9 cellular contexts compared by ENCODE assay signal in the genomic region with DNA sequence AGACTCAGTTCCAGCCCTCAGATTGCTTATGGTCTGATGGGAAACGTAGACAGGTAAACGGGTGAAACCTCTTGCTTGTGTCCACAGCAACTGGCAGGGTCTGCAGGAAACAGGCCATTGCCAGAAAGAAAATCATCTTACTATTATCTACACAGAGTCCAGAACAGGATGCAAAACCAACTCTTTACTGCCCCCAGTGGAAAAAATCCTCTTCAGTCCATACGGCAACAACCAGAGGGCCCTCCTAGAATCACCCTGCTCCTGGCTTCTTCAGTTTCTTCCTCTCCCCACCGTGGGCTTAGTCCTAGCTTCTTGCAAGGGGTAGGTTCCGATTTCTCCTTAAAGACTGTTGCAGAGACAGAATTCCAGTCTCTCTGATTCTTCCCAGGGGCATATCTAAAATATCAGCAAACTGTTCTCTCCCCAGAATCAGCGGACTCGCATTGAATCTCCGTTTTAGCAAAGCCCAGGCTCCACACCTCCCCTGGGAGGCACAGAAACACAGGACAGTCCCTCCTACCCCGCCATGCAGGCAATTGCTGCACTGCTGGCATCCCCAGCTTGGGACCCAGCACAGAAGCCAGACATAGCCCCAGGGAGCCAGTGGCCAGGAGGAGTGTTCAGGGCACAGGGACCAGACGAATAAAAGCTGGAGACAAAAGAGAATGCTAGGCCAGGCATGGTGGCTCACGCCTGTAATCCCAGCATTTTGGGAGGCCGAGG. TPM values are rescaled to one million over a fixed set of nuclear protein-coding genes. Genes with fewer than 3 reads are reported as not detected.
DNase-seq lines count a peak whose midpoint lies in the region; ATAC-seq and TF ChIP-seq lines count a peak whose summit lies in the region.
"Had no signal": no experiment of that assay in that cellular context is flagged by ENCODE, and none has a peak within 500 bp of the region (broad histone marks: within the 10 kb centered on the region; RNA-seq: fewer than 3 reads in every experiment).

No MANE protein-coding gene starts in this region.

- CTCF ChIA-PET in activated CD8-positive, alpha-beta T cell treated with anti-CD3 and anti-CD28 coated beads for 36 hours (lab: Charles Lee), result interaction anchor here (0.9 to 1.2 kb wide), 2 partner anchors 18 to 309 kb away, joined by 3 read pairs; no protein-coding TSS in a partner anchor
- CTCF ChIA-PET in CD8-positive, alpha-beta memory T cell (lab: Charles Lee), result no interaction called here

- DNase-seq in NCI-H1436 (lab: John Stamatoyannopoulos, UW), result peak; percentile 31
- DNase-seq in NCI-H1436 treated with DMSO at 0.1 percent for 48 hours (lab: John Stamatoyannopoulos, UW), result no peak
- peak; percentile 60 for DNase-seq in GM23248
- peak; percentile 5 for DNase-seq in activated CD8-positive, alpha-beta T cell treated with anti-CD3 and anti-CD28 coated beads for 36 hours
- DNase-seq in hepatic stellate cell (ENCODE audit: low spot score), result peak; percentile 63
- DNase-seq in superior temporal gyrus (ENCODE audit: extremely low spot score), result peak; percentile 64
- DNase-seq in CD8-positive, alpha-beta memory T cell, result no peak

- H3K27ac Mint-ChIP-seq in activated CD8-positive, alpha-beta T cell treated with anti-CD3 and anti-CD28 coated beads for 36 hours, result no peak overlapping the region
- no peak overlapping the region for H3K27ac Mint-ChIP-seq in CD8-positive, alpha-beta memory T cell

- H2AFZ ChIP-seq in GM23248 (no peak overlapping the region), Loucy (ENCODE audit: low read length) (no peak overlapping the region)

- POLR2A ChIA-PET in activated CD8-positive, alpha-beta T cell treated with anti-CD3 and anti-CD28 coated beads for 36 hours (lab: Charles Lee), result no interaction called here
- POLR2A ChIA-PET in CD8-positive, alpha-beta memory T cell (lab: Charles Lee), result no interaction called here

- H3K79me2 ChIP-seq in GM23248 (ENCODE audit: insufficient read depth), result no peaks in the 10 kb centered on the region
- H3K79me2 ChIP-seq in Loucy (ENCODE audit: insufficient read depth, low read length), result no peaks in the 10 kb centered on the region

- H3K36me3 Mint-ChIP-seq in activated CD8-positive, alpha-beta T cell treated with anti-CD3 and anti-CD28 coated beads for 36 hours (ENCODE audit: low read depth), result no peaks in the 10 kb centered on the region
- H3K36me3 Mint-ChIP-seq in CD8-positive, alpha-beta memory T cell, result no peaks in the 10 kb centered on the region

- H3K9me3 ChIP-seq in GM23248 (ENCODE audit: low read depth), result no peaks in the 10 kb centered on the region
- H3K9me3 ChIP-seq in Loucy (ENCODE audit: insufficient read depth, low read depth, low read length), result no peaks in the 10 kb centered on the region
- no peaks in the 10 kb centered on the region for H3K9me3 ChIP-seq in CD8-positive, alpha-beta memory T cell (ENCODE audit: low read length)

- in situ Hi-C loops in GM23248 (cut with MboI), result no loop called here

- H3K27me3 ChIP-seq in GM23248 (replicated peaks; ENCODE audit: insufficient read depth) (no peaks in the 10 kb centered on the region), Loucy (ENCODE audit: insufficient read depth, low read length, poor library complexity, severe bottlenecking) (no peaks in the 10 kb centered on the region)
- H3K27me3 ChIP-seq in CD8-positive, alpha-beta memory T cell (ENCODE audit: insufficient read depth, low read length, poor library complexity, severe bottlenecking), result no peaks in the 10 kb centered on the region
- H3K27me3 ChIP-seq: BLaER1 treated with 17β-estradiol and CSF1 and Interleukin-3, amounts not matched to agents 10 nM and 100 nM had no signal

- H3K9ac ChIP-seq in GM23248, result no peak overlapping the region
- H3K9ac ChIP-seq in Loucy (ENCODE audit: low read depth, low read length, poor library complexity, severe bottlenecking), result no peak overlapping the region
- H3K9ac ChIP-seq: BLaER1 treated with 17β-estradiol and CSF1 and Interleukin-3, amounts not matched to agents 10 nM and 100 nM had no signal

- H3K36me3 ChIP-seq in GM23248 (ENCODE audit: low read depth) (no peaks in the 10 kb centered on the region), Loucy (ENCODE audit: insufficient read depth, low read length) (no peaks in the 10 kb centered on the region)
- no peaks in the 10 kb centered on the region for H3K36me3 ChIP-seq in CD8-positive, alpha-beta memory T cell (ENCODE audit: insufficient read depth, low read length)
- H3K36me3 ChIP-seq: BLaER1 treated with 17β-estradiol and CSF1 and Interleukin-3, amounts not matched to agents 10 nM and 100 nM had no signal

- peaks cover 4% of the 10 kb centered on the region for H3K27me3 Mint-ChIP-seq in activated CD8-positive, alpha-beta T cell treated with anti-CD3 and anti-CD28 coated beads for 36 hours
- peaks cover 6 to 31% of the 10 kb centered on the region in 2 donors for H3K27me3 Mint-ChIP-seq in CD8-positive, alpha-beta memory T cell

- intact Hi-C loops in activated CD8-positive, alpha-beta T cell treated with anti-CD3 and anti-CD28 coated beads for 36 hours (cut with micrococcal nuclease), result no loop called here

- 78 to 80% methylated on average over 12 of the region's 12 CpGs for WGBS in GM23248 (ENCODE audit: low coverage in 1 of 2, low lambda C conversion rate in 2 of 2, missing lambda C conversion rate in 2 of 2), 2 experiments

- H3K4me3 Mint-ChIP-seq in activated CD8-positive, alpha-beta T cell treated with anti-CD3 and anti-CD28 coated beads for 36 hours, result no peak overlapping the region
- no peak overlapping the region for H3K4me3 Mint-ChIP-seq in CD8-positive, alpha-beta memory T cell

- H3K4me3 ChIP-seq in GM23248 (no peak overlapping the region), Loucy (ENCODE audit: low read length, poor library complexity, severe bottlenecking) (no peak overlapping the region)
- H3K4me3 ChIP-seq in CD8-positive, alpha-beta memory T cell (ENCODE audit: low read length), result no peak overlapping the region
- H3K4me3 ChIP-seq: BLaER1 treated with 17β-estradiol and CSF1 and Interleukin-3, amounts not matched to agents 10 nM and 100 nM had no signal

- no peak for ATAC-seq in activated CD8-positive, alpha-beta T cell treated with anti-CD3 and anti-CD28 coated beads for 36 hours

- peaks cover 14% of the 10 kb centered on the region for H3F3A ChIP-seq in GM23248 (ENCODE audit: insufficient read depth)
- no peaks in the 10 kb centered on the region for H3F3A ChIP-seq in Loucy (ENCODE audit: low read depth)

- H3K27ac ChIP-seq in GM23248, result no peak overlapping the region
- no peak overlapping the region for H3K27ac ChIP-seq in CD8-positive, alpha-beta memory T cell (ENCODE audit: low read depth, low read length)
- H3K27ac ChIP-seq: BLaER1 treated with 17β-estradiol and CSF1 and Interleukin-3, amounts not matched to agents 10 nM and 100 nM had no signal

- no peaks in the 10 kb centered on the region for H3K9me3 Mint-ChIP-seq in activated CD8-positive, alpha-beta T cell treated with anti-CD3 and anti-CD28 coated beads for 36 hours
- H3K9me3 Mint-ChIP-seq in CD8-positive, alpha-beta memory T cell, result peaks cover 0 to 3% (median 2%) of the 10 kb centered on the region in 5 donors

- H3K4me1 ChIP-seq in GM23248 (ENCODE audit: insufficient read depth), result peaks cover 19% of the 10 kb centered on the region
- no peaks in the 10 kb centered on the region for H3K4me1 ChIP-seq in Loucy (ENCODE audit: insufficient read depth, low read length, poor library complexity, severe bottlenecking)
- H3K4me1 ChIP-seq in CD8-positive, alpha-beta memory T cell (ENCODE audit: insufficient read depth, low read length), result no peaks in the 10 kb centered on the region

- H4K20me1 ChIP-seq in GM23248 (ENCODE audit: insufficient read depth) (no peaks in the 10 kb centered on the region), Loucy (ENCODE audit: insufficient read depth, low read length, poor library complexity, severe bottlenecking) (no peaks in the 10 kb centered on the region)
- H4K20me1 ChIP-seq: BLaER1 treated with 17β-estradiol and CSF1 and Interleukin-3, amounts not matched to agents 10 nM and 100 nM had no signal

- H3K9me2 ChIP-seq in GM23248 (ENCODE audit: insufficient read depth), result no peaks in the 10 kb centered on the region
- H3K9me2 ChIP-seq in Loucy (replicated peaks; ENCODE audit: low read depth, low read length), result no peaks in the 10 kb centered on the region

- H3K4me2 ChIP-seq in GM23248 (ENCODE audit: unreplicated experiment) (no peak overlapping the region), Loucy (ENCODE audit: low read depth, low read length, poor library complexity, severe bottlenecking) (no peak overlapping the region)
- H3K4me2 ChIP-seq: BLaER1 treated with 17β-estradiol and CSF1 and Interleukin-3, amounts not matched to agents 10 nM and 100 nM had no signal

- H3K4me1 Mint-ChIP-seq in activated CD8-positive, alpha-beta T cell treated with anti-CD3 and anti-CD28 coated beads for 36 hours (ENCODE audit: low read depth), result no peaks in the 10 kb centered on the region
- no peaks in the 10 kb centered on the region for H3K4me1 Mint-ChIP-seq in CD8-positive, alpha-beta memory T cell

- peak; percentile 73 for TF ChIP-seq CTCF in Loucy (conservative IDR thresholded peaks at IDR 0.05; ENCODE audit: low read length)
- peak; percentile 26 for TF ChIP-seq CTCF in activated CD8-positive, alpha-beta T cell treated with anti-CD3 and anti-CD28 coated beads for 36 hours (IDR thresholded peaks at IDR 0.05)

RNA-seq across cellular contexts. Expression of a gene that starts 41.0 kb away (rescaled TPM):
- total RNA-seq in GM23248 (2014; rRNA removed; shearing (Covaris generic)), result 24.9 and 28.3 TPM in 2 replicates
- 53.8 and 55.5 TPM in 2 replicates for polyA plus RNA-seq in GM23248 (2016; fragmentation: Nextera tagmentation; extraction: Ambion mirVana)
- under 1 TPM; 0.34 TPM for total RNA-seq in activated CD8-positive, alpha-beta T cell treated with anti-CD3 and anti-CD28 coated beads for 36 hours
- 1 to 10 TPM; 1.1 to 1.4 TPM for total RNA-seq in CD8-positive, alpha-beta memory T cell
- polyA plus RNA-seq in CD8-positive, alpha-beta memory T cell, result not detected

Comparison
In these comparisons a context has a peak if more than half of its experiments do, and no peak if none do; other contexts are left out.
1. DNase-seq: peak in NCI-H1436 (single experiment), GM23248 (single experiment), activated CD8-positive, alpha-beta T cell treated with anti-CD3 and anti-CD28 coated beads for 36 hours (single experiment), hepatic stellate cell (single experiment) and superior temporal gyrus (single experiment); none in NCI-H1436 treated with DMSO at 0.1 percent for 48 hours (single experiment) and CD8-positive, alpha-beta memory T cell (0 of 5).
2. RNA of a gene that starts 41.0 kb away (total RNA-seq): 24.9 to 28.3 TPM in GM23248; 1.1 to 1.4 TPM in CD8-positive, alpha-beta memory T cell and 0.34 TPM in activated CD8-positive, alpha-beta T cell treated with anti-CD3 and anti-CD28 coated beads for 36 hours; every median in the first group is over 10 times any median in the second.